ENCODE assay signal across 12 cellular contexts in the genomic region with DNA sequence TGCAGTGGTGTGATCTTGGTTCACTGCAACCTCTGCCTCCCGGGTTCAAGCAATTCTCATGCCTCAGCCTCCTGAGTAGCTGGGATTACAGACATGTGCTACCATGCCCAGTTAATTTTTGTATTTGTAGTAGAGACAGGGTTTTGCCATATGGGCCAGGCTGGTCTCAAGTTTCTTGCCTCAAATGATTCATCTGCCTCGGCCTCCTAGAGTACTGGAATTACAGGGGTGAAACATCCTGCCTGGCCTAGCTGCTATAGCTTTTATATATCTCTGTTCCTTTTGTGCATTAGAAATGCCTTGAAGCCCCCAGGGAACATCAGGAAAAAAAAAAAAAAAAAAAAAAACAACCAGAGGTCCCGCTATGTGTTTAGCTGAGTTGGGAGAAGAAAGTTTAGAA. TPM values are rescaled to one million over a fixed set of nuclear protein-coding genes. Genes with fewer than 3 reads are reported as not detected.
DNase-seq lines count a peak whose midpoint lies in the region; ATAC-seq and TF ChIP-seq lines count a peak whose summit lies in the region.
"Had no signal": no experiment of that assay in that cellular context is flagged by ENCODE, and none has a peak within 500 bp of the region (broad histone marks: within the 10 kb centered on the region; RNA-seq: fewer than 3 reads in every experiment).

No MANE protein-coding gene starts in this region.

- CTCF ChIA-PET in RWPE1 (lab: Yijun Ruan, JAX): interaction anchor here (0.7 kb wide), 1 partner anchor 19 kb away, joined by 3 read pairs; no protein-coding TSS in a partner anchor
- CTCF ChIA-PET in naive thymus-derived CD4-positive, alpha-beta T cell (lab: Charles Lee): no interaction called here

- H3K9me3 ChIP-seq in naive thymus-derived CD4-positive, alpha-beta T cell (ENCODE audit: control insufficient read depth in 2 of 3, low read length in 3 of 3): no peaks in the 10 kb centered on the region
- H3K9me3 ChIP-seq: esophagus squamous epithelium had no signal

- peaks cover 0 to 4% (median 3%) of the 10 kb centered on the region in 3 experiments for H3K36me3 ChIP-seq in naive thymus-derived CD4-positive, alpha-beta T cell (ENCODE audit: control insufficient read depth in 2 of 3, insufficient read depth in 3 of 3, low read length in 3 of 3)

- no peak overlapping the region for H3K4me3 Mint-ChIP-seq in activated T-cell treated with anti-CD3 and anti-CD28 coated beads, Interleukin-2, amount 50 U/mL, for 72 hours
- H3K4me3 Mint-ChIP-seq in naive thymus-derived CD4-positive, alpha-beta T cell: no peak overlapping the region

- no peak for TF ChIP-seq CTCF in RWPE1 (conservative IDR thresholded peaks at IDR 0.05; ENCODE audit: low read depth)
- TF ChIP-seq CTCF in fibroblast of pulmonary artery (IDR thresholded peaks at IDR 0.05; ENCODE audit: low read length, missing control alignments): no peak

- peak in 1 of 2 donors; percentile 70 for ATAC-seq in activated T-cell treated with anti-CD3 and anti-CD28 coated beads, Interleukin-2, amount 50 U/mL, for 72 hours (replicated peaks in 1 of 2)
- ATAC-seq in naive thymus-derived CD4-positive, alpha-beta T cell: no peak
- no peak for ATAC-seq in HG03025 (IDR thresholded peaks at IDR 0.05; ENCODE audit: low FRiP score, unreplicated experiment)

- no peak overlapping the region for H3K4me3 ChIP-seq in fibroblast of pulmonary artery (replicated peaks; ENCODE audit: low read depth, low read length)
- H3K4me3 ChIP-seq in naive thymus-derived CD4-positive, alpha-beta T cell (ENCODE audit: low read length): no peak overlapping the region
- H3K4me3 ChIP-seq: esophagus squamous epithelium had no signal

- POLR2A ChIA-PET in RWPE1 (lab: Yijun Ruan, JAX; ENCODE audit: low non-redundant PET): no interaction called here
- POLR2A ChIA-PET in naive thymus-derived CD4-positive, alpha-beta T cell (lab: Charles Lee): interaction anchor here (0.7 kb wide), 1 partner anchor 283 kb away, joined by 4 read pairs; no protein-coding TSS in a partner anchor

- no peaks in the 10 kb centered on the region for H3K36me3 Mint-ChIP-seq in activated T-cell treated with anti-CD3 and anti-CD28 coated beads, Interleukin-2, amount 50 U/mL, for 72 hours (ENCODE audit: insufficient read depth in 2 of 2)
- H3K36me3 Mint-ChIP-seq in naive thymus-derived CD4-positive, alpha-beta T cell: peaks cover 0 to 16% (median 1%) of the 10 kb centered on the region in 5 donors

- DNase-seq in activated T-cell treated with anti-CD3 and anti-CD28 coated beads, Interleukin-2, amount 50 U/mL, for 72 hours: no peak
- DNase-seq in activated T-cell treated with anti-CD3 and anti-CD28 coated beads for 4 hours: no peak
- peak; percentile 55 for DNase-seq in RWPE1 (ENCODE audit: low spot score)
- peak; percentile 74 for DNase-seq in fibroblast of pulmonary artery (ENCODE audit: low read depth)
- DNase-seq in stromal cell of bone marrow (ENCODE audit: low read depth): peak; percentile 83
- DNase-seq in naive thymus-derived CD4-positive, alpha-beta T cell: no peak
- DNase-seq in effector CD4-positive, alpha-beta T cell: no peak
- DNase-seq: activated naive CD4-positive, alpha-beta T cell treated with anti-CD3 and anti-CD28 coated beads, Interleukin-2, amount 50 U/mL, for 16 hours; esophagus squamous epithelium; stimulated activated CD4-positive, alpha-beta T cell treated with anti-CD3 and anti-CD28 coated beads, Interleukin-2, amount 100 ng/mL, for 24 hours had no signal

- no peaks in the 10 kb centered on the region for H3K27me3 Mint-ChIP-seq in activated T-cell treated with anti-CD3 and anti-CD28 coated beads, Interleukin-2, amount 50 U/mL, for 72 hours (ENCODE audit: low read depth)
- no peaks in the 10 kb centered on the region for H3K27me3 Mint-ChIP-seq in naive thymus-derived CD4-positive, alpha-beta T cell
- H3K27me3 Mint-ChIP-seq: IgD-negative memory B cell had no signal

- peak overlapping the region; percentile 82 for H3K27ac Mint-ChIP-seq in activated T-cell treated with anti-CD3 and anti-CD28 coated beads, Interleukin-2, amount 50 U/mL, for 72 hours
- peak overlapping the region in 1 of 9 donors; percentile 82 for H3K27ac Mint-ChIP-seq in naive thymus-derived CD4-positive, alpha-beta T cell

- peaks cover 0 to 5% of the 10 kb centered on the region in 2 donors for H3K4me1 ChIP-seq in naive thymus-derived CD4-positive, alpha-beta T cell (ENCODE audit: control insufficient read depth in 2 of 2, insufficient read depth in 2 of 2, low read length in 2 of 2)

- peaks cover 27% of the 10 kb centered on the region for H3K4me1 Mint-ChIP-seq in activated T-cell treated with anti-CD3 and anti-CD28 coated beads, Interleukin-2, amount 50 U/mL, for 72 hours (ENCODE audit: low read depth)
- H3K4me1 Mint-ChIP-seq in naive thymus-derived CD4-positive, alpha-beta T cell: peaks cover 14 to 37% (median 17%) of the 10 kb centered on the region in 7 donors

- H3K9me3 Mint-ChIP-seq in activated T-cell treated with anti-CD3 and anti-CD28 coated beads, Interleukin-2, amount 50 U/mL, for 72 hours: no peaks in the 10 kb centered on the region
- no peaks in the 10 kb centered on the region for H3K9me3 Mint-ChIP-seq in naive thymus-derived CD4-positive, alpha-beta T cell
- H3K9me3 Mint-ChIP-seq: IgD-negative memory B cell had no signal

- H3K27ac ChIP-seq in RWPE1: peak overlapping the region; percentile 63
- no peak overlapping the region for H3K27ac ChIP-seq in naive thymus-derived CD4-positive, alpha-beta T cell (ENCODE audit: low read depth, low read length)
- H3K27ac ChIP-seq: esophagus squamous epithelium had no signal

- H3K27me3 ChIP-seq in naive thymus-derived CD4-positive, alpha-beta T cell (ENCODE audit: control insufficient read depth in 2 of 2, insufficient read depth in 2 of 2, low read length in 2 of 2): no peaks in the 10 kb centered on the region
- H3K27me3 ChIP-seq: esophagus squamous epithelium had no signal

- intact Hi-C loops in naive thymus-derived CD4-positive, alpha-beta T cell (cut with micrococcal nuclease): loop anchor here in 1 of 2 donors (5.0 kb wide), 1 partner anchor 35 kb away; the partner anchor contains the start of gene UBE2K

RNA-seq across cellular contexts. Expression of gene UBE2K, which starts 34.8 kb away (rescaled TPM):
- 10 to 100 TPM; 79.2 to 84.7 TPM for total RNA-seq in activated T-cell treated with anti-CD3 and anti-CD28 coated beads, Interleukin-2, amount 50 U/mL, for 72 hours
- total RNA-seq in naive thymus-derived CD4-positive, alpha-beta T cell: 10 to 100 TPM; 31.1 to 85.0 (median 43.7) TPM
- polyA plus RNA-seq in naive thymus-derived CD4-positive, alpha-beta T cell: 10 to 100 TPM; 47.4 to 49.3 TPM

Comparison
In these comparisons a context has a peak if more than half of its experiments do, and no peak if none do; other contexts are left out.
1. DNase-seq: peak in RWPE1 (single experiment), fibroblast of pulmonary artery (single experiment) and stromal cell of bone marrow (single experiment); none in activated T-cell treated with anti-CD3 and anti-CD28 coated beads, Interleukin-2, amount 50 U/mL, for 72 hours (0 of 2), activated T-cell treated with anti-CD3 and anti-CD28 coated beads for 4 hours (single experiment), naive thymus-derived CD4-positive, alpha-beta T cell (0 of 9) and effector CD4-positive, alpha-beta T cell (single experiment).